1 cellular context compared by ENCODE assay signal in genomic region chr10:99450624-99451498, GRCh38.
TF ChIP-seq lines count a peak whose summit lies in the region.

No MANE protein-coding gene starts in this region.

TF ChIP-seq in IMR-90, 13 proteins besides CTCF, POLR2A, EP300 and RAD21 (continued from another document):
- TF ChIP-seq USF2 (IDR thresholded peaks at IDR 0.05; ENCODE audit: low read depth, low read length): no peak
- TF ChIP-seq CEBPB (IDR thresholded peaks at IDR 0.05; ENCODE audit: low read depth, low read length): no peak
